In the genomic region with DNA sequence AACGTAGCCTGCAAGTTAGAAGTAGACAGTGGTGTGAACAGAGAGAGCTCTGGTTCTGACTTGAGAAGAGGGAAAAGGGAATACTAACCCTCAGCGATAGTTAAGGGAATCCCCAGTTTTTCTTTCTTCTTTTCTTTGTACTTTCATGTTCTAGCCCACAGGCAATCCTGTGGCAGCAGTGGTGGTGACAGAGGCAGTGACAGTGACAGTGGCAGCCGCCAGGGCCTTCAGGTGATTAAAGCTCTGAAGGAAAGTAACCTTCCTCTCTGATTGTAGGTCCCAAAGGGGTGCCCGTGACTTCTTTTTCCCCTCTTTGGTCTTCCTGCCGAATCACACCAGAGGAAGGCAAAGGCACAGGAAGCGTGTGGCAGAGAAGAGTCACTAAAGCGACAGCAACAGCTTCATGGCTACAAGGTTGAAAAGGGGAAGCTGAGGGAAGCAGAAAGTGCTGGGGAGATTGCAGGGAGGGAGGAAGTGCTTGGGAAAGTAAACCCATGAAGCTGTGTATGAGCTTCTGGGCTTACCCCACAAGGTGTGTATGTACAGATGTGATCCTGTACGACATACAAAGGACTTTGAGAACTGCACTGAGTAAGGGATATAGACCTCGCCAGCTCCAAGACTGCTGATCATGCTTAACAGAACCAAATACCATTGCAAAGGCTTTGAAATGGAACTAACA, we compare ENCODE assay signal across 17 cellular contexts. TPM values are rescaled to one million over a fixed set of nuclear protein-coding genes. Genes with fewer than 3 reads are reported as not detected.
DNase-seq lines count a peak whose midpoint lies in the region; ATAC-seq and TF ChIP-seq lines count a peak whose summit lies in the region.
"Not testable (repeated sequence)": the region's sequence is repeated elsewhere in the genome, so short reads cannot be mapped to it uniquely, and the experiment has no call there.
"Had no signal": no experiment of that assay in that cellular context is flagged by ENCODE, and none has a peak within 500 bp of the region (broad histone marks: within the 10 kb centered on the region; RNA-seq: fewer than 3 reads in every experiment).

No MANE protein-coding gene starts in this region.

- H3K4me1 Mint-ChIP-seq in activated CD8-positive, alpha-beta T cell treated with anti-CD3 and anti-CD28 coated beads, Interleukin-2, amount 10 ng/mL, durations not matched to agents 7 days and 5 days (ENCODE audit: low read depth); stimulated activated naive CD8-positive, alpha-beta T cell treated with anti-CD3 and anti-CD28 coated beads, Interleukin-15, amount 100 ng/mL, for 72 hours: not testable (repeated sequence)

- H3K36me3 Mint-ChIP-seq in activated CD8-positive, alpha-beta T cell treated with anti-CD3 and anti-CD28 coated beads, Interleukin-2, amount 10 ng/mL, durations not matched to agents 7 days and 5 days (ENCODE audit: low read depth): not testable (repeated sequence)

- POLR2A ChIA-PET in activated CD8-positive, alpha-beta T cell treated with anti-CD3 and anti-CD28 coated beads, Interleukin-2, amount 10 ng/mL, durations not matched to agents 7 days and 5 days (lab: Charles Lee): not testable (repeated sequence)

- CTCF ChIA-PET in activated CD8-positive, alpha-beta T cell treated with anti-CD3 and anti-CD28 coated beads, Interleukin-2, amount 10 ng/mL, durations not matched to agents 7 days and 5 days (lab: Charles Lee): not testable (repeated sequence)

- not testable (repeated sequence) for H3K4me3 Mint-ChIP-seq in activated CD8-positive, alpha-beta T cell treated with anti-CD3 and anti-CD28 coated beads, Interleukin-2, amount 10 ng/mL, durations not matched to agents 7 days and 5 days; stimulated activated naive CD8-positive, alpha-beta T cell treated with anti-CD3 and anti-CD28 coated beads, Interleukin-15, amount 100 ng/mL, for 72 hours

- not testable (repeated sequence) for H3K27me3 Mint-ChIP-seq in activated CD8-positive, alpha-beta T cell treated with anti-CD3 and anti-CD28 coated beads, Interleukin-2, amount 10 ng/mL, durations not matched to agents 7 days and 5 days (ENCODE audit: low read depth); stimulated activated naive CD8-positive, alpha-beta T cell treated with anti-CD3 and anti-CD28 coated beads, Interleukin-15, amount 100 ng/mL, for 72 hours

- ATAC-seq in GM18505 (IDR thresholded peaks at IDR 0.05; ENCODE audit: unreplicated experiment) (peak; percentile 59), GM19438 (IDR thresholded peaks at IDR 0.05; ENCODE audit: low read depth, unreplicated experiment) (peak; percentile 63), GM21619 (IDR thresholded peaks at IDR 0.05; ENCODE audit: unreplicated experiment) (peak; percentile 73), HG02938 (IDR thresholded peaks at IDR 0.05; ENCODE audit: unreplicated experiment) (peak; percentile 70), HG03354 (IDR thresholded peaks at IDR 0.05; ENCODE audit: poor library complexity, severe bottlenecking, unreplicated experiment) (peak; percentile 67), left ventricle myocardium superior (peak; percentile 12)
- ATAC-seq in activated CD8-positive, alpha-beta T cell treated with anti-CD3 and anti-CD28 coated beads, Interleukin-2, amount 10 ng/mL, durations not matched to agents 7 days and 5 days: peak; percentile 84
- ATAC-seq in stimulated activated naive CD8-positive, alpha-beta T cell treated with anti-CD3 and anti-CD28 coated beads, Interleukin-15, amount 100 ng/mL, for 72 hours: peak; percentile 93

- not testable (repeated sequence) for TF ChIP-seq POLR2A in GM18505 (IDR thresholded peaks at IDR 0.05; ENCODE audit: borderline replicate concordance, extremely low read depth, insufficient read depth, insufficient read length)

- H3K9me3 Mint-ChIP-seq in activated CD8-positive, alpha-beta T cell treated with anti-CD3 and anti-CD28 coated beads, Interleukin-2, amount 10 ng/mL, durations not matched to agents 7 days and 5 days (ENCODE audit: insufficient read depth); stimulated activated naive CD8-positive, alpha-beta T cell treated with anti-CD3 and anti-CD28 coated beads, Interleukin-15, amount 100 ng/mL, for 72 hours: not testable (repeated sequence)

- not testable (repeated sequence) for H3K27ac Mint-ChIP-seq in activated CD8-positive, alpha-beta T cell treated with anti-CD3 and anti-CD28 coated beads, Interleukin-2, amount 10 ng/mL, durations not matched to agents 7 days and 5 days; stimulated activated naive CD8-positive, alpha-beta T cell treated with anti-CD3 and anti-CD28 coated beads, Interleukin-15, amount 100 ng/mL, for 72 hours

- not testable (repeated sequence) for DNase-seq in activated CD8-positive, alpha-beta T cell treated with anti-CD3 and anti-CD28 coated beads, Interleukin-2, amount 10 ng/mL, durations not matched to agents 7 days and 5 days; left ventricle myocardium superior; stimulated activated naive CD8-positive, alpha-beta T cell treated with anti-CD3 and anti-CD28 coated beads, Interleukin-15, amount 100 ng/mL, for 72 hours

- intact Hi-C loops in left ventricle myocardium superior (cut with micrococcal nuclease): not testable (repeated sequence)

RNA-seq across cellular contexts. Expression of gene F8A2, which starts 8.0 kb away (rescaled TPM):
- total RNA-seq in activated CD8-positive, alpha-beta T cell treated with anti-CD3 and anti-CD28 coated beads, Interleukin-2, amount 10 ng/mL, durations not matched to agents 7 days and 5 days: not detected
- not detected for total RNA-seq in left ventricle myocardium superior
- total RNA-seq: cerebellum, glomerular endothelial cell, H7, liver, M059J, pancreas, testis, uterus, WTC11 had no signal

RNA-seq across cellular contexts. Expression of gene CLIC2, which starts 39.5 kb away (rescaled TPM):
- total RNA-seq in activated CD8-positive, alpha-beta T cell treated with anti-CD3 and anti-CD28 coated beads, Interleukin-2, amount 10 ng/mL, durations not matched to agents 7 days and 5 days: under 1 TPM in 1 of 2 experiments, not detected in 1; 0.16 TPM
- 13.6 TPM for total RNA-seq in left ventricle myocardium superior

Comparison
In these comparisons a context has a peak if more than half of its experiments do, and no peak if none do; other contexts are left out.
1. ATAC-seq: peak in every context shown above with its lines; median percentile 93 in stimulated activated naive CD8-positive, alpha-beta T cell treated with anti-CD3 and anti-CD28 coated beads, Interleukin-15, amount 100 ng/mL, for 72 hours; 84 in activated CD8-positive, alpha-beta T cell treated with anti-CD3 and anti-CD28 coated beads, Interleukin-2, amount 10 ng/mL, durations not matched to agents 7 days and 5 days; 73 in GM21619; 70 in HG02938; 67 in HG03354; 63 in GM19438; 59 in GM18505; 12 in left ventricle myocardium superior.
2. RNA of gene CLIC2, which starts 39.5 kb away (total RNA-seq): 13.6 TPM in left ventricle myocardium superior (single experiment); 0.16 TPM in activated CD8-positive, alpha-beta T cell treated with anti-CD3 and anti-CD28 coated beads, Interleukin-2, amount 10 ng/mL, durations not matched to agents 7 days and 5 days; every median in the first group is over 10 times any median in the second.